Comparison of ENCODE assay signal across 1 cellular context in the genomic region with DNA sequence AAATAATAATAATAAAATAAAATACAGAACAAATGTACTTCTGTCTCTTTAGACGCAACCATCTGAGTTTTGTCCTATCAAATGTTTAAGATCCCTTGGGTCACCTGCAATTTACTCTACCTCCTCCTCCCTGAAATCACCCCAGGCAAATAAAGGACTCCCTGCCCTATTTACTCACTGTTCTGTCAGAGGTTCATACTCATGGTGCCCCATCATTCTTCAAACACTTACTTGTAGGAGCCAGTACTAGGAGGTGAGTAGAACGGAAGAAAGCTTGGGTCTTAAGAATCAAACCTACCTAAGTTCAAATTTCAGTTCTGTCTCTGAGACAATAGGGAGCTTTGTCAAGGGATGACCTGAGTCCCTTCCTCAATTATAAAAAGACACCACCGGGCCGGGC.
TF ChIP-seq lines count a peak whose summit lies in the region.

No MANE protein-coding gene starts in this region.

TF ChIP-seq in IMR-90, 13 proteins besides CTCF, POLR2A, EP300 and RAD21:
- no peak for TF ChIP-seq FOS (IDR thresholded peaks at IDR 0.05; ENCODE audit: low read depth, low read length)
- no peak for TF ChIP-seq SMC3 (IDR thresholded peaks at IDR 0.05; ENCODE audit: low read depth, low read length)
- TF ChIP-seq RCOR1 (IDR thresholded peaks at IDR 0.05; ENCODE audit: insufficient replicate concordance, low read length) = no peak
